Comparison of ENCODE assay signal across 7 cellular contexts in the genomic region with DNA sequence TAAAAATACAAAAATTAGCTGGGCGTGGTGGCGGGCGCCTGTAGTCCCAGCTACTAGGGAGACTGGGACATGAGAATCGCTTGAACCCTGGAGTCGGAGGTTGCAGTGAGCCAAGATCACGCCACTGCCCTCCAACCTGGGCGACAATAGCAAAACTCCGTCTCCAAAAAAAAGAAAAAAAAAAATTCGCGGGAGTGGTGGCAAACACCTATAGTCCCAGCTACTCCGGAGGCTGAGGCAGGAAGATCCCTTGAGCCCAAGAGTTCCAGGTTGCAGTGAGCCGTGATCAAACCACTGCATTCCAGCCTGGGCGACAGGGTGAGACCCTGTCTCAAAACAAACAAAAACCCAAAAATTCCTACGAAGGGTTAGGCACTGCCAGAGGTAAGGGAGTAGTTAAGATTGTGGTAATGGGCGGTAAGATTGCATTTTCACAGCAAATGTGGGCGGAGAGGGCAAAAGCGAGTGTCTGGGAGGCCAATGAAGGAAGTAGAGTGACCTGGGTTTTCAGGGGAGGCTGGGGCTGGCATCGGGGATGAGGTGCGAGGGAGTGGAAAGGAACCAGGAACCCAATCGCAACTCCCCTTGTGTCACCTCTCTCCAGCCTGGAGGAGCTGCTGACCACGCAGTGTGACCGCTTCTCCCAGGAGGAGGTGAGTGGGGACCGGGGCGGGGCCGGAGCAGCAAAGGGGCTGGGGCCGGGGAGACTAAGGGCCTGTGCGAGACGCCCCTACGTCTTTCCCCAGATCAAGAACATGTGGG. TPM values are rescaled to one million over a fixed set of nuclear protein-coding genes. Genes with fewer than 3 reads are reported as not detected.
DNase-seq lines count a peak whose midpoint lies in the region; ATAC-seq and TF ChIP-seq lines count a peak whose summit lies in the region.

No MANE protein-coding gene starts in this region.

- 0 out of 2 replicates have a peak, but pooled peaks cover 4% of the 10 kb centered on the region for H3K79me2 ChIP-seq in GM23338 (replicated peaks; ENCODE audit: insufficient read depth)

- peak overlapping the region; percentile 100 for H3K27ac ChIP-seq in GM23338 (ENCODE audit: low read depth)
- peak overlapping the region; percentile 97 for H3K27ac ChIP-seq in SK-N-MC
- peak overlapping the region; percentile 95 to 100 (median 98) for H3K27ac ChIP-seq in gastrocnemius medialis

- H3K27ac Mint-ChIP-seq in GM23338 = peak overlapping the region; percentile 100

- peaks cover 25% of the 10 kb centered on the region for H3K27me3 Mint-ChIP-seq in GM23338 (ENCODE audit: insufficient read depth, low read depth, poor library complexity)

- H3K4me1 Mint-ChIP-seq in GM23338 = peaks cover 24% of the 10 kb centered on the region

- DNase-seq in GM23338 (ENCODE audit: low spot score) (peak; percentile 66), SK-N-MC (ENCODE audit: low read depth, low spot score) (no peak), fibroblast of pulmonary artery (ENCODE audit: low read depth) (no peak), gastrocnemius medialis (no peak), GM13976 (ENCODE audit: low spot score) (no peak), mucosa of gallbladder (ENCODE audit: low spot score) (no peak)

- in situ Hi-C loops in gastrocnemius medialis (cut with MboI; ENCODE audit: low sequenced_read_pairs in 4 of 4) (no loop called here), GM13976 (cut with MboI; ENCODE audit: low sequenced_read_pairs, unreplicated experiment) (no loop called here)

- no peaks in the 10 kb centered on the region for H4K20me1 ChIP-seq in GM23338 (replicated peaks; ENCODE audit: insufficient read depth)

- H3K9me3 ChIP-seq in SK-N-MC (ENCODE audit: low read depth, low read length) (no peaks in the 10 kb centered on the region), gastrocnemius medialis (no peaks in the 10 kb centered on the region)

- H3K4me3 Mint-ChIP-seq in GM23338 = peak overlapping the region; percentile 93

- no peak for TF ChIP-seq POLR2A in gastrocnemius medialis (IDR thresholded peaks at IDR 0.05)

- H3K36me3 Mint-ChIP-seq in GM23338 (ENCODE audit: low read depth) = peaks cover 3% of the 10 kb centered on the region; the same call in 2 of the 3 replicates

- H3K4me3 ChIP-seq in GM23338 (peak overlapping the region; percentile 94), SK-N-MC (peak overlapping the region; percentile 96), fibroblast of pulmonary artery (replicated peaks; ENCODE audit: low read depth, low read length) (peak overlapping the region; percentile 77), gastrocnemius medialis (peak overlapping the region; percentile 65 to 93 (median 80))

- ATAC-seq in GM23338 = peak; percentile 47
- ATAC-seq in gastrocnemius medialis = peak in 1 of 2 donors; percentile 29
- no peak for ATAC-seq in GM19023 (IDR thresholded peaks at IDR 0.05; ENCODE audit: unreplicated experiment)

- peak overlapping the region; percentile 92 for H3K9ac ChIP-seq in SK-N-MC (ENCODE audit: insufficient read length)

- no peak for TF ChIP-seq CTCF in GM23338 (conservative IDR thresholded peaks at IDR 0.05; ENCODE audit: low read depth in 2 of 2)
- no peak for TF ChIP-seq CTCF in fibroblast of pulmonary artery (IDR thresholded peaks at IDR 0.05; ENCODE audit: low read length, missing control alignments)
- no peak for TF ChIP-seq CTCF in gastrocnemius medialis (IDR thresholded peaks at IDR 0.05 in 4 of 5, conservative IDR thresholded peaks at IDR 0.05 in 1 of 5)
- TF ChIP-seq CTCF in GM13976 (IDR thresholded peaks at IDR 0.05; ENCODE audit: borderline replicate concordance, control extremely low read depth, extremely low read depth, insufficient read depth, missing control alignments) = no peak

- no peaks in the 10 kb centered on the region for H3K9me2 ChIP-seq in GM23338 (ENCODE audit: insufficient read depth)

- peaks cover 24% of the 10 kb centered on the region for H3F3A ChIP-seq in GM23338 (replicated peaks; ENCODE audit: low read depth)

- peak overlapping the region; percentile 83; the same call in 1 of the 2 replicates for H2AFZ ChIP-seq in GM23338

- no peaks in the 10 kb centered on the region; the same call in none of the 3 replicates for H3K9me3 Mint-ChIP-seq in GM23338

- intact Hi-C loops in gastrocnemius medialis (cut with DNase I; ENCODE audit: low total_unique reads) = loop anchor here (10.0 kb wide), 1 partner anchor 282 kb away; the partner anchor contains the start of genes TBX6 and YPEL3

- peaks cover 11% of the 10 kb centered on the region for H3K4me1 ChIP-seq in GM23338 (ENCODE audit: insufficient read depth)
- peaks cover 20 to 57% of the 10 kb centered on the region in 2 donors for H3K4me1 ChIP-seq in gastrocnemius medialis

- peak overlapping the region; percentile 99 for H3K4me2 ChIP-seq in GM23338

- H3K27me3 ChIP-seq in GM23338 (ENCODE audit: insufficient read depth) = no peaks in the 10 kb centered on the region
- H3K27me3 ChIP-seq in gastrocnemius medialis = no peaks in the 10 kb centered on the region

- H3K36me3 ChIP-seq in GM23338 (ENCODE audit: insufficient read depth) (no peaks in the 10 kb centered on the region), SK-N-MC (ENCODE audit: insufficient read depth, low read length) (no peaks in the 10 kb centered on the region), gastrocnemius medialis (no peaks in the 10 kb centered on the region)

TF ChIP-seq in GM23338, 12 proteins besides CTCF, POLR2A, EP300 and RAD21 (continues in another document):
- TF ChIP-seq, protein P1, sequence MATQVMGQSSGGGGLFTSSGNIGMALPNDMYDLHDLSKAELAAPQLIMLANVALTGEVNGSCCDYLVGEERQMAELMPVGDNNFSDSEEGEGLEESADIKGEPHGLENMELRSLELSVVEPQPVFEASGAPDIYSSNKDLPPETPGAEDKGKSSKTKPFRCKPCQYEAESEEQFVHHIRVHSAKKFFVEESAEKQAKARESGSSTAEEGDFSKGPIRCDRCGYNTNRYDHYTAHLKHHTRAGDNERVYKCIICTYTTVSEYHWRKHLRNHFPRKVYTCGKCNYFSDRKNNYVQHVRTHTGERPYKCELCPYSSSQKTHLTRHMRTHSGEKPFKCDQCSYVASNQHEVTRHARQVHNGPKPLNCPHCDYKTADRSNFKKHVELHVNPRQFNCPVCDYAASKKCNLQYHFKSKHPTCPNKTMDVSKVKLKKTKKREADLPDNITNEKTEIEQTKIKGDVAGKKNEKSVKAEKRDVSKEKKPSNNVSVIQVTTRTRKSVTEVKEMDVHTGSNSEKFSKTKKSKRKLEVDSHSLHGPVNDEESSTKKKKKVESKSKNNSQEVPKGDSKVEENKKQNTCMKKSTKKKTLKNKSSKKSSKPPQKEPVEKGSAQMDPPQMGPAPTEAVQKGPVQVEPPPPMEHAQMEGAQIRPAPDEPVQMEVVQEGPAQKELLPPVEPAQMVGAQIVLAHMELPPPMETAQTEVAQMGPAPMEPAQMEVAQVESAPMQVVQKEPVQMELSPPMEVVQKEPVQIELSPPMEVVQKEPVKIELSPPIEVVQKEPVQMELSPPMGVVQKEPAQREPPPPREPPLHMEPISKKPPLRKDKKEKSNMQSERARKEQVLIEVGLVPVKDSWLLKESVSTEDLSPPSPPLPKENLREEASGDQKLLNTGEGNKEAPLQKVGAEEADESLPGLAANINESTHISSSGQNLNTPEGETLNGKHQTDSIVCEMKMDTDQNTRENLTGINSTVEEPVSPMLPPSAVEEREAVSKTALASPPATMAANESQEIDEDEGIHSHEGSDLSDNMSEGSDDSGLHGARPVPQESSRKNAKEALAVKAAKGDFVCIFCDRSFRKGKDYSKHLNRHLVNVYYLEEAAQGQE (IDR thresholded peaks at IDR 0.05; ENCODE audit: unreplicated experiment) = no peak
- TF ChIP-seq NANOG (IDR thresholded peaks at IDR 0.05; ENCODE audit: borderline replicate concordance) (no peak), EZH2phosphoT487 (IDR thresholded peaks at IDR 0.05; ENCODE audit: unreplicated experiment) (no peak)

RNA-seq across cellular contexts. Expression of gene MYL11, which starts 2.6 kb away (rescaled TPM):
- total RNA-seq in GM23338 (2014; rRNA removed; shearing (Covaris generic)) = not detected in 2 replicates
- 3.5 and 7.3 TPM in 2 replicates for polyA plus RNA-seq in GM23338 (2016; fragmentation: Nextera tagmentation; extraction: Ambion mirVana)
- total RNA-seq in gastrocnemius medialis (1,000 to 10,000 TPM; 1,053 to 4,879 (median 1,942) TPM), mucosa of gallbladder (1.3 TPM)

RNA-seq across cellular contexts. Expression of gene SEPTIN1, which starts 5.1 kb away (rescaled TPM):
- 0.21 and 0.35 TPM in 2 replicates for total RNA-seq in GM23338 (2014; rRNA removed; shearing (Covaris generic))
- 3.3 and 3.9 TPM in 2 replicates for polyA plus RNA-seq in GM23338 (2016; fragmentation: Nextera tagmentation; extraction: Ambion mirVana)
- total RNA-seq in gastrocnemius medialis (under 1 TPM in 1 of 4 donors, not detected in 3; 0.65 TPM), mucosa of gallbladder (11.5 TPM)

RNA-seq across cellular contexts. Expression of gene TBC1D10B, which starts 6.9 kb away (rescaled TPM):
- total RNA-seq in GM23338 (2014; rRNA removed; shearing (Covaris generic)) = 19.6 and 30.8 TPM in 2 replicates
- polyA plus RNA-seq in GM23338 (2016; fragmentation: Nextera tagmentation; extraction: Ambion mirVana) = 13.3 TPM in 2 replicates
- total RNA-seq in gastrocnemius medialis (10 to 100 TPM; 35.3 to 52.6 (median 43.6) TPM), mucosa of gallbladder (60.6 TPM)

RNA-seq across cellular contexts. Expression of gene ZNF48, which starts 18.0 kb away (rescaled TPM):
- 37.9 and 44.3 TPM in 2 replicates for total RNA-seq in GM23338 (2014; rRNA removed; shearing (Covaris generic))
- polyA plus RNA-seq in GM23338 (2016; fragmentation: Nextera tagmentation; extraction: Ambion mirVana) = 4.8 and 6.2 TPM in 2 replicates
- 10 to 100 TPM in 2 of 4 donors, 1 to 10 TPM in 2; 4.4 to 12.7 (median 8.7) TPM for total RNA-seq in gastrocnemius medialis
- total RNA-seq in mucosa of gallbladder = 11.8 TPM

RNA-seq across cellular contexts. Expression of gene CD2BP2, which starts 22.1 kb away (rescaled TPM):
- 33.9 and 38.7 TPM in 2 replicates for total RNA-seq in GM23338 (2014; rRNA removed; shearing (Covaris generic))
- polyA plus RNA-seq in GM23338 (2016; fragmentation: Nextera tagmentation; extraction: Ambion mirVana) = 21.0 and 23.1 TPM in 2 replicates
- total RNA-seq in gastrocnemius medialis = 10 to 100 TPM; 33.4 to 53.8 (median 40.9) TPM
- 71.2 TPM for total RNA-seq in mucosa of gallbladder

Comparison
In these comparisons a context has a peak if more than half of its experiments do, and no peak if none do; other contexts are left out.
1. RNA of gene MYL11, which starts 2.6 kb away (total RNA-seq): 1,053 to 4,879 TPM in gastrocnemius medialis; 1.3 TPM in mucosa of gallbladder (single experiment) and not detected in GM23338; every median in the first group is over 100 times any median in the second.
2. Peak in every context shown above with its lines, with median percentiles within 50 percentile points of each other: H3K27ac ChIP-seq and H3K4me3 ChIP-seq.